ENCODE assay signal across 25 cellular contexts in the genomic region with DNA sequence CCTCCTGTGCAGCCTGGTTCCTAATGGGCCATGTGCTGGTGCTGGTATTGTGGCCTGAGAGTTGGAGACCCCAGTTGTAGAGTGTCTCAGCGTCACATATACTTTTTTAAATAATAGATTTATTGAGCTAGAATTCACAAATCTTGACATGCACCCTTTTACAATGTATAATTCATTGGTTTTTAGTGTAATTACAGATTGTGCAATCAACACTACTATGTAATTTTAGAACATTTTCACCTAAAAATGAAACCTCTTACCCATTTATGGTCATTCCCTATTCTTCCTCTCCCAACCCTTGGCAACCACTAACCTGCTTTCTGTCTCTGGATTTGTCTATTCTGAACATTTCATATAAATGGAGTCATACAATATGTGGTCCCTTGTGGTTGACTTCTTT.
"Had no signal": no experiment of that assay in that cellular context is flagged by ENCODE, and none has a peak within 500 bp of the region (broad histone marks: within the 10 kb centered on the region; RNA-seq: fewer than 3 reads in every experiment).

No MANE protein-coding gene starts in this region.

- H3K4me1 ChIP-seq: esophagus muscularis mucosa, foreskin keratinocyte, gastroesophageal sphincter, heart right ventricle, left lung, lower lobe of right lung had no signal

- H3K27ac ChIP-seq: coronary artery, dorsolateral prefrontal cortex, esophagus muscularis mucosa, foreskin keratinocyte, gastroesophageal sphincter, heart right ventricle, left lung, lower lobe of right lung had no signal

- DNase-seq: dermis blood vessel endothelial cell; dorsolateral prefrontal cortex; effector CD4-positive, alpha-beta T cell; effector memory CD4-positive, alpha-beta T cell; foreskin keratinocyte; glutamatergic neuron; head of caudate nucleus; heart right ventricle; hippocampal formation; left cardiac atrium; left lung; left ventricle myocardium superior; lower lobe of right lung; mesenchymal stem cell; mucosa of descending colon; naive B cell had no signal

- H3K4me1 Mint-ChIP-seq: mesothelial cell of epicardium had no signal

- H3K27ac Mint-ChIP-seq: mesothelial cell of epicardium, naive B cell had no signal

- H3K27me3 Mint-ChIP-seq: naive B cell had no signal

- H3K27me3 ChIP-seq: dorsolateral prefrontal cortex, esophagus muscularis mucosa, foreskin keratinocyte, gastroesophageal sphincter, heart right ventricle, left lung had no signal

- FAIRE-seq: colon, endothelial cell of umbilical vein, frontal cortex, islet of Langerhans, keratinocyte had no signal

- H3K4me3 ChIP-seq: coronary artery, dorsolateral prefrontal cortex, esophagus muscularis mucosa, gastroesophageal sphincter, heart right ventricle, left lung, lower lobe of right lung, mucosa of descending colon had no signal

- H3K4me3 Mint-ChIP-seq: mesothelial cell of epicardium had no signal

- ATAC-seq: foreskin keratinocyte, gastroesophageal sphincter, heart right ventricle, left cardiac atrium, left lung, left ventricle myocardium superior, lower lobe of right lung, mucosa of descending colon had no signal
